Comparison of ENCODE assay signal across 21 cellular contexts in the genomic region with DNA sequence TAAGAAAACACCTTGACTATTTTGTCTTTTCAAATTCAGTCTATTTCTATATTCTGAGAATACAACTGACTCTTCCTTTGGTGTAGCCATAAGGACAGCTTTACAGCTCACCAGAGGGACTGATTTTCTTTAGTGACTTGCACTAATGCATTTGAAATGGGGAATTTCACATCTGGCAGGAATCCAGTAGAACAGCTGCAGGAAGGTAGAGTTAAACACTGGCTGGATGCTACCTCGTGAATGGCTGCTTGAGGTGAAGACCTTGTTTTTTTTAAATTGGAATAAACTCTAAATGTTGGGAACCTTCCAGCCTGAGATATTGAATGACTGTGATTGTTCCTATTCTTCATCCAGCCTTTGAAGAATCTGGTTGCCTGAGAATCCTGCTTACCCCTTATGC.
DNase-seq lines count a peak whose midpoint lies in the region; ATAC-seq and TF ChIP-seq lines count a peak whose summit lies in the region.
"Had no signal": no experiment of that assay in that cellular context is flagged by ENCODE, and none has a peak within 500 bp of the region (broad histone marks: within the 10 kb centered on the region; RNA-seq: fewer than 3 reads in every experiment).

No MANE protein-coding gene starts in this region.

- H3K9me3 ChIP-seq in A673 (ENCODE audit: low read depth, low read length, poor library complexity, severe bottlenecking) (no peaks in the 10 kb centered on the region), IMR-90 (ENCODE audit: control insufficient read depth, insufficient read depth, low read length) (no peaks in the 10 kb centered on the region), mesenchymal stem cell (ENCODE audit: control insufficient read depth, low read length) (no peaks in the 10 kb centered on the region)
- H3K9me3 ChIP-seq: A549, Caco-2, SJSA1 had no signal

- H2AFZ ChIP-seq in IMR-90 (replicated peaks; ENCODE audit: low read length, poor library complexity) (no peak overlapping the region), mesenchymal stem cell (ENCODE audit: low read depth, low read length) (no peak overlapping the region)

- no peak overlapping the region for H3K9ac ChIP-seq in IMR-90 (ENCODE audit: low read depth, low read length)
- no peak overlapping the region for H3K9ac ChIP-seq in mesenchymal stem cell (ENCODE audit: low read length)

- H3K9me1 ChIP-seq in IMR-90 (ENCODE audit: insufficient read depth, low read length): no peaks in the 10 kb centered on the region

- no CpG with 5 or more reads among the region's 1 CpG for WGBS in IMR-90 (ENCODE audit: extremely low coverage in 2 of 2, insufficient read length in 1 of 2), 2 experiments
- 73% methylated on average over 1 of the region's 1 CpG for WGBS in mesenchymal stem cell

- H2AK5ac ChIP-seq in IMR-90 (ENCODE audit: low read depth, low read length) (no peak overlapping the region), mesenchymal stem cell (ENCODE audit: low read length, severe bottlenecking) (no peak overlapping the region)

- H2BK5ac ChIP-seq in IMR-90 (ENCODE audit: low read depth, low read length, poor library complexity, severe bottlenecking) (no peak overlapping the region), mesenchymal stem cell (ENCODE audit: low read depth, low read length, poor library complexity, severe bottlenecking) (no peak overlapping the region)

- DNase-seq in A673 (ENCODE audit: low spot score): peak; percentile 16
- DNase-seq in IMR-90: peak; percentile 6
- peak; percentile 7 for DNase-seq in astrocyte of the spinal cord (ENCODE audit: low read depth, low spot score)
- DNase-seq in mesenchymal stem cell: peak; percentile 19
- no peak for DNase-seq in stimulated activated CD4-positive, alpha-beta T cell treated with anti-CD3 and anti-CD28 coated beads, Interleukin-4, amount 100 ng/mL, for 24 hours
- DNase-seq in activated gamma-delta T cell (lab: John Stamatoyannopoulos, UW): no peak
- DNase-seq in activated CD4-positive, CD25-positive, alpha-beta regulatory T cell (lab: John Stamatoyannopoulos, UW): no peak
- DNase-seq: C1 segment of cervical spinal cord; Caco-2; CD8-positive, alpha-beta T cell; DND-41; H7; Kasumi-1; NCI-H1417; NCI-H1694; NCI-H2029 treated with DMSO at 0.1 percent for 48 hours; NCI-H345; NCI-H510A treated with DMSO at 0.1 percent for 48 hours had no signal

- no peaks in the 10 kb centered on the region for H3K27me3 ChIP-seq in A673 (replicated peaks; ENCODE audit: insufficient read depth, low read depth, low read length, poor library complexity)
- H3K27me3 ChIP-seq in IMR-90 (ENCODE audit: control insufficient read depth, insufficient read depth, low read length): 0 out of 2 replicates have a peak, but pooled peaks cover 2% of the 10 kb centered on the region
- H3K27me3 ChIP-seq in mesenchymal stem cell (ENCODE audit: control insufficient read depth in 1 of 2, insufficient read depth in 1 of 2, low read length in 2 of 2): peaks cover 0 to 5% of the 10 kb centered on the region in 2 experiments
- H3K27me3 ChIP-seq: SJSA1 had no signal

- CTCF ChIA-PET in A673 (lab: Charles Lee): no interaction called here
- CTCF ChIA-PET in IMR-90 (lab: Yijun Ruan, JAX): interaction anchor here (1.0 kb wide), 1 partner anchor 139 kb away, joined by 4 read pairs; the partner anchor contains the start of gene STK17A

- no peak for TF ChIP-seq RAD21 in IMR-90 (IDR thresholded peaks at IDR 0.05; ENCODE audit: low read length)

- H3K4ac ChIP-seq in IMR-90 (ENCODE audit: low read depth, low read length) (no peak overlapping the region), mesenchymal stem cell (ENCODE audit: low read depth in 1 of 2, low read length in 2 of 2) (no peak overlapping the region)

- H4K5ac ChIP-seq in IMR-90 (ENCODE audit: low read depth, low read length): no peak overlapping the region

- no peak overlapping the region for H4K91ac ChIP-seq in IMR-90 (ENCODE audit: insufficient read depth, low read depth, low read length)
- H4K91ac ChIP-seq in mesenchymal stem cell (ENCODE audit: low read length): no peak overlapping the region

- H3K4me2 ChIP-seq in IMR-90 (ENCODE audit: low read depth, low read length) (no peak overlapping the region), mesenchymal stem cell (ENCODE audit: low read length, poor library complexity, severe bottlenecking) (no peak overlapping the region)
- H3K4me2 ChIP-seq: A549 had no signal

- H4K8ac ChIP-seq in IMR-90 (ENCODE audit: low read depth in 2 of 2, low read length in 2 of 2) (no peak overlapping the region), mesenchymal stem cell (ENCODE audit: low read length) (no peak overlapping the region)

- no peaks in the 10 kb centered on the region for H3K36me3 ChIP-seq in A673 (ENCODE audit: insufficient read depth, low read length, poor library complexity, severe bottlenecking)
- H3K36me3 ChIP-seq in IMR-90 (ENCODE audit: control insufficient read depth, insufficient read depth, low read length): no peaks in the 10 kb centered on the region
- H3K36me3 ChIP-seq in mesenchymal stem cell (ENCODE audit: control insufficient read depth in 1 of 2, insufficient read depth in 2 of 2, low read depth in 1 of 2, low read length in 2 of 2): peaks cover 0 to 15% of the 10 kb centered on the region in 2 experiments

- no TSS peak for BruUV-seq in A673 (replicated peaks; lab: Mats Ljungman, UMichigan)
- BruUV-seq in IMR-90 (replicated peaks; lab: Mats Ljungman, UMichigan): no TSS peak

- H3K14ac ChIP-seq in IMR-90 (replicated peaks; ENCODE audit: low read depth, low read length): no peak overlapping the region
- H3K14ac ChIP-seq in mesenchymal stem cell (ENCODE audit: low read length in 2 of 2): no peak overlapping the region

- H3K23ac ChIP-seq in IMR-90 (ENCODE audit: low read depth, low read length) (no peak overlapping the region), mesenchymal stem cell (ENCODE audit: low read length in 2 of 2) (no peak overlapping the region)

- dilution Hi-C loops in IMR-90 (cut with HindIII; ENCODE audit: low sequenced_read_pairs, unreplicated experiment): no loop called here

- no peak overlapping the region for H3K18ac ChIP-seq in IMR-90 (ENCODE audit: low read depth, low read length)
- H3K18ac ChIP-seq in mesenchymal stem cell (ENCODE audit: low read depth in 1 of 2, low read length in 2 of 2): no peak overlapping the region

- no peak overlapping the region for H2BK20ac ChIP-seq in IMR-90 (ENCODE audit: low read depth, low read length)

- H3K79me1 ChIP-seq in IMR-90 (ENCODE audit: low read depth in 1 of 2, low read length in 2 of 2) (no peaks in the 10 kb centered on the region), mesenchymal stem cell (replicated peaks; ENCODE audit: low read length, poor library complexity, severe bottlenecking) (no peaks in the 10 kb centered on the region)

- no peak overlapping the region for H3K4me3 ChIP-seq in A673 (ENCODE audit: low read depth, low read length, poor library complexity, severe bottlenecking)
- no peak overlapping the region for H3K4me3 ChIP-seq in IMR-90 (ENCODE audit: insufficient read depth, low read depth, low read length)
- H3K4me3 ChIP-seq in astrocyte of the spinal cord (ENCODE audit: low read depth, low read length): no peak overlapping the region
- H3K4me3 ChIP-seq in mesenchymal stem cell (ENCODE audit: insufficient read depth in 1 of 2, low read depth in 1 of 2, low read length in 2 of 2): no peak overlapping the region
- H3K4me3 ChIP-seq: A549, SJSA1 had no signal

- no peak overlapping the region for H2BK12ac ChIP-seq in mesenchymal stem cell (ENCODE audit: low read length in 2 of 2)

- peaks cover 6% of the 10 kb centered on the region; the same call in 1 of the 2 replicates for H4K20me1 ChIP-seq in IMR-90 (ENCODE audit: insufficient read depth, low read length)

- no peak overlapping the region for H2BK120ac ChIP-seq in IMR-90 (ENCODE audit: low read depth, low read length)
- no peak overlapping the region for H2BK120ac ChIP-seq in mesenchymal stem cell (ENCODE audit: low read depth, low read length)

- intact Hi-C loops in A673 (cut with micrococcal nuclease; ENCODE audit: unreplicated experiment): no loop called here
- intact Hi-C loops in IMR-90 (cut with micrococcal nuclease): no loop called here

- no peak overlapping the region for H3K56ac ChIP-seq in IMR-90 (ENCODE audit: extremely low read depth, insufficient read depth, low read length)

- no peak overlapping the region for H2AK9ac ChIP-seq in IMR-90 (replicated peaks; ENCODE audit: low read depth, low read length, poor library complexity)

- in situ Hi-C loops in IMR-90 (cut with MboI; ENCODE audit: low sequenced_read_pairs) (no loop called here), astrocyte of the spinal cord (cut with HindIII; ENCODE audit: low sequenced_read_pairs) (no loop called here)

- H2BK15ac ChIP-seq in IMR-90 (ENCODE audit: low read depth, low read length) (no peak overlapping the region), mesenchymal stem cell (ENCODE audit: low read depth, poor library complexity, severe bottlenecking) (no peak overlapping the region)

- no peak overlapping the region for H3K27ac ChIP-seq in A673 (ENCODE audit: low read depth, low read length, poor library complexity, severe bottlenecking)
- no peak overlapping the region for H3K27ac ChIP-seq in IMR-90 (ENCODE audit: insufficient read depth, low read length)
- H3K27ac ChIP-seq in mesenchymal stem cell (ENCODE audit: low read length, poor library complexity, severe bottlenecking): no peak overlapping the region
- H3K27ac ChIP-seq: A549, SJSA1 had no signal

- H3K4me1 ChIP-seq in A673 (ENCODE audit: insufficient read depth, low read length, poor library complexity, severe bottlenecking) (no peaks in the 10 kb centered on the region), IMR-90 (ENCODE audit: control insufficient read depth, insufficient read depth, low read length) (no peaks in the 10 kb centered on the region), mesenchymal stem cell (ENCODE audit: control insufficient read depth, insufficient read depth, low read depth, low read length) (peaks cover 6% of the 10 kb centered on the region)
- H3K4me1 ChIP-seq: A549, Caco-2, SJSA1 had no signal

- TF ChIP-seq CTCF in A673 (conservative IDR thresholded peaks at IDR 0.05; ENCODE audit: low read depth, low read length) (no peak), IMR-90 (conservative IDR thresholded peaks at IDR 0.05; ENCODE audit: low read depth, low read length) (no peak), astrocyte of the spinal cord (IDR thresholded peaks at IDR 0.05; ENCODE audit: low read depth, low read length) (no peak)

- no peak for TF ChIP-seq POLR2A in IMR-90 (IDR thresholded peaks at IDR 0.05; ENCODE audit: low read depth, low read length)

- POLR2A ChIA-PET in A673 (lab: Charles Lee; ENCODE audit: low non-redundant PET) (interaction anchor here (0.6 kb wide), 1 partner anchor 987 kb away, joined by 3 read pairs; no protein-coding TSS in a partner anchor), IMR-90 (lab: Charles Lee; ENCODE audit: unreplicated experiment) (no interaction called here)

- no peak for ATAC-seq in IMR-90 (ENCODE audit: low read depth)
- ATAC-seq: A549; CD8-positive, alpha-beta T cell; Right ventricle myocardium inferior had no signal

Comparison
In these comparisons a context has a peak if more than half of its experiments do, and no peak if none do; other contexts are left out.
1. DNase-seq: peak in A673 (single experiment), IMR-90 (single experiment), astrocyte of the spinal cord (single experiment) and mesenchymal stem cell (single experiment); none in stimulated activated CD4-positive, alpha-beta T cell treated with anti-CD3 and anti-CD28 coated beads, Interleukin-4, amount 100 ng/mL, for 24 hours (single experiment), activated gamma-delta T cell (single experiment) and activated CD4-positive, CD25-positive, alpha-beta regulatory T cell (0 of 4).